13 cellular contexts compared by ENCODE assay signal in genomic region chr13:30676672-30677071, GRCh38. TPM values are rescaled to one million over a fixed set of nuclear protein-coding genes. Genes with fewer than 3 reads are reported as not detected.
A peak's percentile ranks its signal among the peaks of the same experiment; 100 is the strongest.
DNase-seq lines count a peak whose midpoint lies in the region; ATAC-seq and TF ChIP-seq lines count a peak whose summit lies in the region.
"Had no signal": no experiment of that assay in that cellular context is flagged by ENCODE, and none has a peak within 500 bp of the region (broad histone marks: within the 10 kb centered on the region; RNA-seq: fewer than 3 reads in every experiment).

No MANE protein-coding gene starts in this region.

- H3K9me3 Mint-ChIP-seq in natural killer cell: no peaks in the 10 kb centered on the region

- no peaks in the 10 kb centered on the region for H3K27me3 Mint-ChIP-seq in natural killer cell (ENCODE audit: low read depth in 2 of 2)

- TF ChIP-seq CTCF in cardiac fibroblast (IDR thresholded peaks at IDR 0.05; ENCODE audit: low read depth, low read length) (peak; percentile 60), osteoblast (IDR thresholded peaks at IDR 0.05; ENCODE audit: extremely low read depth, low read depth, low read length) (peak; percentile 45), natural killer cell (IDR thresholded peaks at IDR 0.05) (no peak)

- H3K36me3 ChIP-seq in osteoblast (ENCODE audit: insufficient read depth, low read length) (no peaks in the 10 kb centered on the region), HAP-1 (replicated peaks) (no peaks in the 10 kb centered on the region)
- H3K36me3 ChIP-seq: gastrocnemius medialis had no signal

- peaks cover 26 to 32% of the 10 kb centered on the region in 2 donors for H3K4me1 Mint-ChIP-seq in natural killer cell

- no peak overlapping the region for H3K27ac Mint-ChIP-seq in natural killer cell

- no peak overlapping the region for H2AFZ ChIP-seq in osteoblast (ENCODE audit: low read length)

- no peak overlapping the region for H3K27ac ChIP-seq in osteoblast (ENCODE audit: low read depth, low read length)
- H3K27ac ChIP-seq: gastrocnemius medialis had no signal

- intact Hi-C loops in natural killer cell (cut with micrococcal nuclease): no loop called here

- no peak overlapping the region for H3K4me3 Mint-ChIP-seq in natural killer cell

- no peak for ATAC-seq in natural killer cell
- ATAC-seq: gastrocnemius medialis had no signal

- no peak overlapping the region for H3K4me2 ChIP-seq in osteoblast (ENCODE audit: insufficient read depth, low read length)

- H3K4me1 ChIP-seq in osteoblast (ENCODE audit: insufficient read depth, low read length) (peaks cover 12% of the 10 kb centered on the region), HAP-1 (peaks cover 11% of the 10 kb centered on the region; the same call in 1 of the 2 replicates)

- H4K20me1 ChIP-seq in osteoblast (ENCODE audit: insufficient read depth, low read length): no peaks in the 10 kb centered on the region

- no peak overlapping the region for H3K4me3 ChIP-seq in cardiac fibroblast (replicated peaks in 1 of 2; ENCODE audit: low read depth in 2 of 2, low read length in 2 of 2)
- H3K4me3 ChIP-seq in osteoblast (ENCODE audit: insufficient read depth, low read length): no peak overlapping the region
- no peak overlapping the region for H3K4me3 ChIP-seq in HAP-1
- H3K4me3 ChIP-seq: gastrocnemius medialis had no signal

- no peaks in the 10 kb centered on the region for H3K79me2 ChIP-seq in osteoblast (ENCODE audit: insufficient read depth, low read length)

- DNase-seq in DMS53 (lab: John Stamatoyannopoulos, UW): peak; percentile 48
- DNase-seq in DMS53 treated with DMSO at 0.1 percent for 48 hours (lab: John Stamatoyannopoulos, UW; ENCODE audit: unreplicated experiment): no peak
- peak; percentile 49 for DNase-seq in LHCN-M2 (ENCODE audit: low read depth)
- peak; percentile 42 to 58 for DNase-seq in cardiac fibroblast (ENCODE audit: low read depth in 2 of 2)
- DNase-seq in osteoblast (ENCODE audit: insufficient read length, low spot score, missing footprints): peak; percentile 83
- no peak for DNase-seq in activated gamma-delta T cell (lab: John Stamatoyannopoulos, UW)
- DNase-seq in HAP-1 (ENCODE audit: low spot score in 2 of 2): no peak
- DNase-seq in natural killer cell: no peak
- DNase-seq: activated CD4-positive, alpha-beta T cell treated with anti-CD3 and anti-CD28 coated beads, Interleukin-2, amount 50 U/mL, for 48 hours; anterior cingulate cortex; gastrocnemius medialis; RPMI8226; substantia nigra had no signal

- H3K27me3 ChIP-seq in osteoblast (ENCODE audit: insufficient read depth, low read length) (no peaks in the 10 kb centered on the region), HAP-1 (ENCODE audit: low read depth) (no peaks in the 10 kb centered on the region)
- H3K27me3 ChIP-seq: gastrocnemius medialis had no signal

- no peaks in the 10 kb centered on the region for H3K36me3 Mint-ChIP-seq in natural killer cell

- H3K9me3 ChIP-seq in osteoblast (ENCODE audit: low read depth, low read length) (no peaks in the 10 kb centered on the region), HAP-1 (no peaks in the 10 kb centered on the region)
- H3K9me3 ChIP-seq: gastrocnemius medialis had no signal

- in situ Hi-C loops in HAP-1 (cut with MboI; ENCODE audit: low sequenced_read_pairs): loop anchor here (25.0 kb wide), 1 partner anchor 361 kb away; no protein-coding TSS in a partner anchor

RNA-seq across cellular contexts. Expression of gene ALOX5AP, which starts 58.7 kb away (rescaled TPM):
- total RNA-seq in LHCN-M2 (2014; rRNA removed) (1.2 and 1.6 TPM in 2 replicates), osteoblast (0.29 TPM in 1 of 2 replicates, not detected in the other), natural killer cell (100 to 1,000 TPM in 2 of 3 donors, 10 to 100 TPM in 1; 83.9 to 150 (median 114) TPM)
- polyA plus RNA-seq in LHCN-M2 (2012): 0.96 TPM

RNA-seq across cellular contexts. Expression of gene USPL1, which starts 59.0 kb away (rescaled TPM):
- total RNA-seq in LHCN-M2 (2014; rRNA removed) (13.9 and 17.3 TPM in 2 replicates), osteoblast (11.6 and 14.7 TPM in 2 replicates), natural killer cell (10 to 100 TPM; 34.8 to 39.0 (median 36.9) TPM)
- polyA plus RNA-seq in LHCN-M2 (2012): 3.3 TPM

Comparison
In these comparisons a context has a peak if more than half of its experiments do, and no peak if none do; other contexts are left out.
1. DNase-seq: peak in DMS53 (single experiment), LHCN-M2 (single experiment), cardiac fibroblast (2 of 2) and osteoblast (single experiment); none in DMS53 treated with DMSO at 0.1 percent for 48 hours (single experiment), activated gamma-delta T cell (single experiment), HAP-1 (0 of 2) and natural killer cell (single experiment).
2. RNA of gene ALOX5AP, which starts 58.7 kb away (total RNA-seq): 83.9 to 150 TPM in natural killer cell; 1.2 to 1.6 TPM in LHCN-M2 and 0.29 TPM in osteoblast; every median in the first group is over 10 times any median in the second.